13 cellular contexts compared by ENCODE assay signal in genomic region chr21:38780879-38781278, GRCh38. TPM values are rescaled to one million over a fixed set of nuclear protein-coding genes. Genes with fewer than 3 reads are reported as not detected.
DNase-seq lines count a peak whose midpoint lies in the region; ATAC-seq, FAIRE-seq and TF ChIP-seq lines count a peak whose summit lies in the region.
"Had no signal": no experiment of that assay in that cellular context is flagged by ENCODE, and none has a peak within 500 bp of the region (broad histone marks: within the 10 kb centered on the region; RNA-seq: fewer than 3 reads in every experiment).

No MANE protein-coding gene starts in this region.

- H3K27ac ChIP-seq in GM12878 (ENCODE audit: control insufficient read depth, insufficient read depth): no peak overlapping the region
- H3K27ac ChIP-seq in SJCRH30: no peak overlapping the region
- H3K27ac ChIP-seq: gastroesophageal sphincter, sigmoid colon had no signal

- no peak for TF ChIP-seq CTCF in GM13976 (IDR thresholded peaks at IDR 0.05; ENCODE audit: borderline replicate concordance, control extremely low read depth, extremely low read depth, insufficient read depth, missing control alignments)
- TF ChIP-seq CTCF in GM12878 (IDR thresholded peaks at IDR 0.05 in 2 of 3, conservative IDR thresholded peaks at IDR 0.05 in 1 of 3; ENCODE audit: control insufficient read depth in 2 of 3, extremely low read depth in 1 of 3, insufficient read depth in 1 of 3, low read depth in 3 of 3, low read length in 3 of 3): no peak
- TF ChIP-seq CTCF in chondrocyte (IDR thresholded peaks at IDR 0.05): no peak

- SMC1A ChIA-PET in GM12878 (lab: Charles Lee; ENCODE audit: uncharacterized antibody, unreplicated experiment): interaction anchor here (0.6 to 1.6 kb wide), 4 partner anchors 9 to 205 kb away, joined by 3 to 4 read pairs (median 4); no protein-coding TSS in a partner anchor

- peaks cover 27% of the 10 kb centered on the region for H3K9me3 Mint-ChIP-seq in chondrocyte (ENCODE audit: low read depth)

- H4K20me1 ChIP-seq in GM12878 (ENCODE audit: control insufficient read depth, insufficient read depth): no peaks in the 10 kb centered on the region

- no peaks in the 10 kb centered on the region for H3K27me3 ChIP-seq in GM12878 (replicated peaks in 1 of 2; ENCODE audit: control insufficient read depth in 2 of 2, insufficient read depth in 2 of 2, low read length in 1 of 2)
- H3K27me3 ChIP-seq in SJCRH30: no peaks in the 10 kb centered on the region
- H3K27me3 ChIP-seq: gastroesophageal sphincter, sigmoid colon had no signal

- POLR2A ChIA-PET in GM12878 (lab: Charles Lee): no interaction called here

- no peak for TF ChIP-seq POLR2A in GM12878 (IDR thresholded peaks at IDR 0.05; ENCODE audit: low read depth, low read length)

- H3K36me3 ChIP-seq in GM12878 (ENCODE audit: control insufficient read depth in 2 of 2, insufficient read depth in 2 of 2, low read length in 1 of 2): no peaks in the 10 kb centered on the region
- no peaks in the 10 kb centered on the region for H3K36me3 ChIP-seq in SJCRH30
- H3K36me3 ChIP-seq: gastroesophageal sphincter, sigmoid colon had no signal

- DNase-seq in GM13976 (ENCODE audit: low spot score) (peak; percentile 41), GM12878 (ENCODE audit: low read depth, low spot score) (peak; percentile 34), NCI-H2171 (lab: John Stamatoyannopoulos, UW) (no peak), NCI-H526 (lab: John Stamatoyannopoulos, UW) (no peak), SJCRH30 (no peak), chondrocyte (ENCODE audit: low spot score) (no peak)
- DNase-seq: COR-L47, NCI-H2081, SIG-M5, sigmoid colon had no signal

- no peak overlapping the region for H3K9ac ChIP-seq in GM12878 (ENCODE audit: control insufficient read depth, insufficient read depth, low read length)

- H3K4me1 ChIP-seq in GM12878 (ENCODE audit: control insufficient read depth, insufficient read depth, low read length): peaks cover 15% of the 10 kb centered on the region
- no peaks in the 10 kb centered on the region; the same call in 1 of the 2 replicates for H3K4me1 ChIP-seq in SJCRH30
- H3K4me1 ChIP-seq: gastroesophageal sphincter, sigmoid colon had no signal

- no peak overlapping the region for H3K27ac Mint-ChIP-seq in chondrocyte (ENCODE audit: unreplicated experiment)

- intact Hi-C loops in GM12878 (cut with micrococcal nuclease; ENCODE audit: unreplicated experiment): loop anchor here (1.0 kb wide), 1 partner anchor 14 kb away; no protein-coding TSS in a partner anchor

- RAD21 ChIA-PET in GM12878 (lab: Charles Lee; ENCODE audit: unreplicated experiment): no interaction called here

- no peaks in the 10 kb centered on the region for H3K4me1 Mint-ChIP-seq in chondrocyte (ENCODE audit: low read depth)

- 0 out of 2 replicates have a peak overlapping the region, but pooled peaks have one; percentile 14 for H3K4me2 ChIP-seq in GM12878 (ENCODE audit: control insufficient read depth, insufficient read depth)

- CTCF ChIA-PET in GM12878 (lab: Yijun Ruan, JAX): no interaction called here

- no peak overlapping the region for H2AFZ ChIP-seq in GM12878 (ENCODE audit: control insufficient read depth, low read depth, low read length)

- H3K79me2 ChIP-seq in GM12878 (ENCODE audit: control insufficient read depth, insufficient read depth, low read length): no peaks in the 10 kb centered on the region

- no peak for TF ChIP-seq RAD21 in GM12878 (IDR thresholded peaks at IDR 0.05; ENCODE audit: insufficient read depth, low read depth, low read length)

- ATAC-seq in GM19468 (IDR thresholded peaks at IDR 0.05; ENCODE audit: extremely low read depth, unreplicated experiment): peak; percentile 58
- ATAC-seq in HG03378 (IDR thresholded peaks at IDR 0.05; ENCODE audit: unreplicated experiment): peak; percentile 88
- ATAC-seq in GM12878: peak; percentile 90
- ATAC-seq: gastroesophageal sphincter had no signal

- in situ Hi-C loops in GM13976 (cut with MboI; ENCODE audit: low sequenced_read_pairs, unreplicated experiment) (no loop called here), GM12878 (cut with MboI) (no loop called here)

- FAIRE-seq in GM12878 (lab: Jason Lieb, UNC): no peak

- no TSS peak for BruUV-seq in GM12878 (replicated peaks; lab: Mats Ljungman, UMichigan)

- no peak for TF ChIP-seq EP300 in GM12878 (IDR thresholded peaks at IDR 0.05; ENCODE audit: borderline replicate concordance in 1 of 2, control insufficient read depth in 1 of 2, low read depth in 2 of 2, low read length in 2 of 2)

- H3K4me3 ChIP-seq in GM12878: no peak overlapping the region
- H3K4me3 ChIP-seq in SJCRH30: no peak overlapping the region
- H3K4me3 ChIP-seq: gastroesophageal sphincter, sigmoid colon had no signal

- no peaks in the 10 kb centered on the region for H3K27me3 Mint-ChIP-seq in chondrocyte (ENCODE audit: low read depth)

- H3K4me3 Mint-ChIP-seq in chondrocyte (ENCODE audit: unreplicated experiment): no peak overlapping the region

- WGBS in GM12878 (ENCODE audit: insufficient coverage, insufficient replicate concordance, low lambda C conversion rate, missing lambda C conversion rate): 6% methylated on average over 2 of the region's 2 CpGs

- peaks cover 12% of the 10 kb centered on the region for H3K9me3 ChIP-seq in GM12878 (replicated peaks; ENCODE audit: control insufficient read depth, insufficient read depth, low read length)
- 0 out of 2 replicates have a peak, but pooled peaks cover 4% of the 10 kb centered on the region for H3K9me3 ChIP-seq in SJCRH30 (replicated peaks)

- peaks cover 12% of the 10 kb centered on the region for H3K36me3 Mint-ChIP-seq in chondrocyte (ENCODE audit: low read depth)

TF ChIP-seq in GM12878, 131 proteins besides CTCF, POLR2A, EP300 and RAD21 (continues in another document):
- TF ChIP-seq IKZF1 (conservative IDR thresholded peaks at IDR 0.05) (peak; percentile 34; the same call in 1 of the 2 replicates), JUNB (IDR thresholded peaks at IDR 0.05) (peak; percentile 43; the same call in 1 of the 2 replicates), MEF2B (IDR thresholded peaks at IDR 0.05; ENCODE audit: partially characterized antibody, poor library complexity, severe bottlenecking) (peak; percentile 49), RUNX3 (IDR thresholded peaks at IDR 0.05; ENCODE audit: low read length) (peak; percentile 74), NR2F1 (conservative IDR thresholded peaks at IDR 0.05) (no peak), IKZF2 (IDR thresholded peaks at IDR 0.05) (peak; percentile 45 to 65; a peak in 3 of 4 replicates)
- TF ChIP-seq, protein P1, sequence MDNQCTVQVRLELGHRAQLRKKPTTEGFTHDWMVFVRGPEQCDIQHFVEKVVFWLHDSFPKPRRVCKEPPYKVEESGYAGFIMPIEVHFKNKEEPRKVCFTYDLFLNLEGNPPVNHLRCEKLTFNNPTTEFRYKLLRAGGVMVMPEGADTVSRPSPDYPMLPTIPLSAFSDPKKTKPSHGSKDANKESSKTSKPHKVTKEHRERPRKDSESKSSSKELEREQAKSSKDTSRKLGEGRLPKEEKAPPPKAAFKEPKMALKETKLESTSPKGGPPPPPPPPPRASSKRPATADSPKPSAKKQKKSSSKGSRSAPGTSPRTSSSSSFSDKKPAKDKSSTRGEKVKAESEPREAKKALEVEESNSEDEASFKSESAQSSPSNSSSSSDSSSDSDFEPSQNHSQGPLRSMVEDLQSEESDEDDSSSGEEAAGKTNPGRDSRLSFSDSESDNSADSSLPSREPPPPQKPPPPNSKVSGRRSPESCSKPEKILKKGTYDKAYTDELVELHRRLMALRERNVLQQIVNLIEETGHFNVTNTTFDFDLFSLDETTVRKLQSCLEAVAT (IDR thresholded peaks at IDR 0.05): 0 out of 2 replicates have a peak, but pooled peaks have one; percentile 18
- TF ChIP-seq, protein P2, sequence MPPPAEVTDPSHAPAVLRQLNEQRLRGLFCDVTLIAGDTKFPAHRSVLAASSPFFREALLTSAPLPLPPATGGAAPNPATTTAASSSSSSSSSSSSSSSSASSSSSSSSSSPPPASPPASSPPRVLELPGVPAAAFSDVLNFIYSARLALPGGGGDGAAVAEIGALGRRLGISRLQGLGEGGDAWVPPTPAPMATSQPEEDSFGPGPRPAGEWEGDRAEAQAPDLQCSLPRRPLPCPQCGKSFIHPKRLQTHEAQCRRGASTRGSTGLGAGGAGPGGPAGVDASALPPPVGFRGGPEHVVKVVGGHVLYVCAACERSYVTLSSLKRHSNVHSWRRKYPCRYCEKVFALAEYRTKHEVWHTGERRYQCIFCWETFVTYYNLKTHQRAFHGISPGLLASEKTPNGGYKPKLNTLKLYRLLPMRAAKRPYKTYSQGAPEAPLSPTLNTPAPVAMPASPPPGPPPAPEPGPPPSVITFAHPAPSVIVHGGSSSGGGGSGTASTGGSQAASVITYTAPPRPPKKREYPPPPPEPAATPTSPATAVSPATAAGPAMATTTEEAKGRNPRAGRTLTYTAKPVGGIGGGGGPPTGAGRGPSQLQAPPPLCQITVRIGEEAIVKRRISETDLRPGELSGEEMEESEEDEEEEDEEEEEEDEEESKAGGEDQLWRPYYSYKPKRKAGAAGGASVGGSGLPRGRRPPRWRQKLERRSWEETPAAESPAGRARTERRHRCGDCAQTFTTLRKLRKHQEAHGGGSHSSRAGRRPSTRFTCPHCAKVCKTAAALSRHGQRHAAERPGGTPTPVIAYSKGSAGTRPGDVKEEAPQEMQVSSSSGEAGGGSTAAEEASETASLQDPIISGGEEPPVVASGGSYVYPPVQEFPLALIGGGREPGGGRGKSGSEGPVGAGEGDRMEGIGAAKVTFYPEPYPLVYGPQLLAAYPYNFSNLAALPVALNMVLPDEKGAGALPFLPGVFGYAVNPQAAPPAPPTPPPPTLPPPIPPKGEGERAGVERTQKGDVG (CRISPR knock-in tag; IDR thresholded peaks at IDR 0.05): no peak

RNA-seq across cellular contexts. Expression of gene ETS2, which starts 24.9 kb away (rescaled TPM):
- 2.2 and 2.7 TPM in 2 replicates for total RNA-seq in GM12878 (2013; cell fraction: nucleolus; rRNA removed)
- total RNA-seq in GM12878 (2014; rRNA removed) (3.1 and 3.4 TPM in 2 replicates), GM12878 (2014; rRNA removed; fragmentation: Illumina TruSeq; extraction: Trizol) (3.4 TPM in 2 replicates), GM12878 (2021) (8.6 and 10.1 TPM in 2 replicates), chondrocyte (12.0 to 14.2 TPM (median 13.6 TPM) in 3 replicates)
- polyA plus RNA-seq in GM12878 (2011; ENCODE audit: low read depth): 1.5 TPM
- polyA plus RNA-seq in GM12878 (2011; rRNA removed) (2.7 and 4.7 TPM in 2 replicates), GM12878 (2014; fragmentation: Illumina TruSeq; extraction: Trizol) (6.5 and 7.8 TPM in 2 replicates), GM12878 (2014; fragmentation: Nextera tagmentation; extraction: Ambion mirVana) (1 to 10 TPM in 1 of 2 experiments, under 1 TPM in 1; 0.52 to 1.2 TPM), GM12878 (2014; rRNA removed) (5.4 and 6.4 TPM in 2 replicates), GM12878 (2016; fragmentation: Nextera tagmentation; extraction: Ambion mirVana) (1 to 10 TPM; 3.8 to 3.9 TPM)
- polyA plus RNA-seq in GM12878 (2011; cell fraction: cytosol; rRNA removed): 3.7 TPM in 2 replicates
- polyA plus RNA-seq in GM12878 (2011; cell fraction: nucleus; rRNA removed): 8.2 and 8.8 TPM in 2 replicates
- polyA plus RNA-seq in GM12878 (2012): 2.3 and 3.3 TPM in 2 replicates
- polyA minus RNA-seq in GM12878 (2011; rRNA and poly(A)+ RNA removed): 3.9 and 4.6 TPM in 2 replicates
- 3.6 TPM in 2 replicates for polyA minus RNA-seq in GM12878 (2011; cell fraction: cytosol; rRNA and poly(A)+ RNA removed)
- 3.4 and 6.3 TPM in 2 replicates for polyA minus RNA-seq in GM12878 (2011; cell fraction: nucleus; rRNA and poly(A)+ RNA removed)
- 10.6 and 11.8 TPM in 2 replicates for total RNA-seq in SJCRH30 (2014; rRNA removed; shearing (Covaris generic))

Comparison
In these comparisons a context has a peak if more than half of its experiments do, and no peak if none do; other contexts are left out.
1. DNase-seq: peak in GM13976 (single experiment) and GM12878 (single experiment); none in NCI-H2171 (single experiment), NCI-H526 (0 of 2), SJCRH30 (0 of 2) and chondrocyte (single experiment).
2. Peak in every context shown above with its lines, with median percentiles within 50 percentile points of each other: ATAC-seq.